20 cellular contexts compared by ENCODE assay signal in the genomic region with DNA sequence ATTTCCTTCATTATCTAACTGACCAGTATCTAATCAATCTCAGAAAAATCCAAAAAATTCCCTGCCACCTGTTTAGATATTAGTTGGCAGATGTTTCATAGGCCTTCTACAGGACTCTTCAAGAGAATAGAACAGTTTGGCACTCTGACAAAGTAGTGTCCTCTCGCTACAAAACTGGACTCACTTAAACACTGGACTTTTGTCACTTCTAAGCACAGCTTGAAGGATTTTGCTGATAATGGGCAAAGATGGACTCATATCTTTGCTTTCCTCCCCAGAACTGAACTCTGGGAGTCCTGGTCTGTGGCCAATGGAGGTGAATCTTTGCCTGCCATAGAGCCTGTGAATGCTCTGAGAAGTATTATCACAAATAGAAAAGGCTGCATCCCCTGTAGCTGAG.
"Had no signal": no experiment of that assay in that cellular context is flagged by ENCODE, and none has a peak within 500 bp of the region (broad histone marks: within the 10 kb centered on the region; RNA-seq: fewer than 3 reads in every experiment).

No MANE protein-coding gene starts in this region.

- H3K4me1 ChIP-seq: left lung, suprapubic skin, upper lobe of right lung, uterus had no signal

- H3K4me3 ChIP-seq: left lung, psoas muscle, sigmoid colon, spleen, suprapubic skin, tibial nerve, upper lobe of right lung, uterus had no signal

- ATAC-seq: left cardiac atrium; left lung; naive thymus-derived CD8-positive, alpha-beta T cell; psoas muscle; right cardiac atrium; stimulated activated memory B cell treated with anti-CD40 and anti-IgM and Interleukin-4, amounts not matched to agents 10 μg/mL and 1 μg/mL and 100 μg/mL, for 72 hours; stimulated activated naive CD8-positive, alpha-beta T cell treated with anti-CD3 and anti-CD28 coated beads, Interleukin-15, Interleukin-2, amounts not matched to agents 100 U/mL and 50 U/mL, for 24 hours; upper lobe of right lung had no signal

- H3K36me3 ChIP-seq: uterus had no signal

- H3K9me3 ChIP-seq: left lung, psoas muscle, sigmoid colon, spleen, suprapubic skin, tibial nerve, upper lobe of right lung, uterus had no signal

- DNase-seq: cortex of kidney; effector CD4-positive, alpha-beta T cell; head of caudate nucleus; kidney; left cardiac atrium; left lung; naive thymus-derived CD8-positive, alpha-beta T cell; nephron progenitor cell; posterior cingulate gyrus; psoas muscle; right cardiac atrium; sigmoid colon; spleen; stimulated activated CD4-positive, alpha-beta T cell treated with anti-CD3 and anti-CD28 coated beads, Interleukin-4, amount 100 ng/mL, for 4 hours; stimulated activated naive CD8-positive, alpha-beta T cell treated with anti-CD3 and anti-CD28 coated beads, Interleukin-15, Interleukin-2, amounts not matched to agents 100 U/mL and 50 U/mL, for 24 hours; upper lobe of right lung; uterus had no signal

- H3K27ac ChIP-seq: left lung, psoas muscle, sigmoid colon, spleen, suprapubic skin, upper lobe of right lung, uterus had no signal

- H3K27me3 ChIP-seq: left lung, sigmoid colon, spleen, suprapubic skin, tibial nerve, upper lobe of right lung, uterus had no signal
